1 cellular context compared by ENCODE assay signal in the genomic region with DNA sequence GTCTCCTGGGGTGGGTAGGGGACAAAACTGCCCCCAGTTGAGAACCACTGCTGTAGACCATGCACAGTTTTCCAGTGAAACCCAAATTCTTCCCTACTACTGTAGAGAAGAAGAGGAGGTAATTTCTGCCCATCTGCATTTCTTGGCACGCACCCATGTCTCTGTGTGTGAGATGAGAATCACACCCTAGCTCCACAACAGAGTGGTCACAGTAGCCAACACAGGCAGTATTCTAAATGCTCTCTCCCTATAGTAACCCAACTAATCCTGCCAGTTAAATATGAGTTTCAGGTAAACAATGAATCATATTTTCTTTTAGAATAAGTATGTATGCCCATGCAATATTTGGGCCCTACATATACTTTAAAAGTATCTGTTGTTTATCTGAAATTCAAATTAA.
TF ChIP-seq lines count a peak whose summit lies in the region.

No MANE protein-coding gene starts in this region.

TF ChIP-seq in SK-N-SH treated with all-trans-retinoic acid at 6 μM for 48 hours, 23 proteins besides CTCF, POLR2A, EP300 and RAD21 (continued from another document):
- TF ChIP-seq, protein P1, sequence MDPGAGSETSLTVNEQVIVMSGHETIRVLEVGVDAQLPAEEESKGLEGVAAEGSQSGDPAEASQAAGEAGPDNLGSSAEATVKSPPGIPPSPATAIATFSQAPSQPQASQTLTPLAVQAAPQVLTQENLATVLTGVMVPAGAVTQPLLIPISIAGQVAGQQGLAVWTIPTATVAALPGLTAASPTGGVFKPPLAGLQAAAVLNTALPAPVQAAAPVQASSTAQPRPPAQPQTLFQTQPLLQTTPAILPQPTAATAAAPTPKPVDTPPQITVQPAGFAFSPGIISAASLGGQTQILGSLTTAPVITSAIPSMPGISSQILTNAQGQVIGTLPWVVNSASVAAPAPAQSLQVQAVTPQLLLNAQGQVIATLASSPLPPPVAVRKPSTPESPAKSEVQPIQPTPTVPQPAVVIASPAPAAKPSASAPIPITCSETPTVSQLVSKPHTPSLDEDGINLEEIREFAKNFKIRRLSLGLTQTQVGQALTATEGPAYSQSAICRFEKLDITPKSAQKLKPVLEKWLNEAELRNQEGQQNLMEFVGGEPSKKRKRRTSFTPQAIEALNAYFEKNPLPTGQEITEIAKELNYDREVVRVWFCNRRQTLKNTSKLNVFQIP (CRISPR knock-in tag; IDR thresholded peaks at IDR 0.05; ENCODE audit: borderline replicate concordance, low read depth) = no peak
- TF ChIP-seq, protein P2, sequence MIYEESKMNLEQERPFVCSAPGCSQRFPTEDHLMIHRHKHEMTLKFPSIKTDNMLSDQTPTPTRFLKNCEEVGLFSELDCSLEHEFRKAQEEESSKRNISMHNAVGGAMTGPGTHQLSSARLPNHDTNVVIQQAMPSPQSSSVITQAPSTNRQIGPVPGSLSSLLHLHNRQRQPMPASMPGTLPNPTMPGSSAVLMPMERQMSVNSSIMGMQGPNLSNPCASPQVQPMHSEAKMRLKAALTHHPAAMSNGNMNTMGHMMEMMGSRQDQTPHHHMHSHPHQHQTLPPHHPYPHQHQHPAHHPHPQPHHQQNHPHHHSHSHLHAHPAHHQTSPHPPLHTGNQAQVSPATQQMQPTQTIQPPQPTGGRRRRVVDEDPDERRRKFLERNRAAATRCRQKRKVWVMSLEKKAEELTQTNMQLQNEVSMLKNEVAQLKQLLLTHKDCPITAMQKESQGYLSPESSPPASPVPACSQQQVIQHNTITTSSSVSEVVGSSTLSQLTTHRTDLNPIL (CRISPR knock-in tag; IDR thresholded peaks at IDR 0.05; ENCODE audit: low read depth) = no peak
